Comparison of ENCODE assay signal across 9 cellular contexts in the genomic region with DNA sequence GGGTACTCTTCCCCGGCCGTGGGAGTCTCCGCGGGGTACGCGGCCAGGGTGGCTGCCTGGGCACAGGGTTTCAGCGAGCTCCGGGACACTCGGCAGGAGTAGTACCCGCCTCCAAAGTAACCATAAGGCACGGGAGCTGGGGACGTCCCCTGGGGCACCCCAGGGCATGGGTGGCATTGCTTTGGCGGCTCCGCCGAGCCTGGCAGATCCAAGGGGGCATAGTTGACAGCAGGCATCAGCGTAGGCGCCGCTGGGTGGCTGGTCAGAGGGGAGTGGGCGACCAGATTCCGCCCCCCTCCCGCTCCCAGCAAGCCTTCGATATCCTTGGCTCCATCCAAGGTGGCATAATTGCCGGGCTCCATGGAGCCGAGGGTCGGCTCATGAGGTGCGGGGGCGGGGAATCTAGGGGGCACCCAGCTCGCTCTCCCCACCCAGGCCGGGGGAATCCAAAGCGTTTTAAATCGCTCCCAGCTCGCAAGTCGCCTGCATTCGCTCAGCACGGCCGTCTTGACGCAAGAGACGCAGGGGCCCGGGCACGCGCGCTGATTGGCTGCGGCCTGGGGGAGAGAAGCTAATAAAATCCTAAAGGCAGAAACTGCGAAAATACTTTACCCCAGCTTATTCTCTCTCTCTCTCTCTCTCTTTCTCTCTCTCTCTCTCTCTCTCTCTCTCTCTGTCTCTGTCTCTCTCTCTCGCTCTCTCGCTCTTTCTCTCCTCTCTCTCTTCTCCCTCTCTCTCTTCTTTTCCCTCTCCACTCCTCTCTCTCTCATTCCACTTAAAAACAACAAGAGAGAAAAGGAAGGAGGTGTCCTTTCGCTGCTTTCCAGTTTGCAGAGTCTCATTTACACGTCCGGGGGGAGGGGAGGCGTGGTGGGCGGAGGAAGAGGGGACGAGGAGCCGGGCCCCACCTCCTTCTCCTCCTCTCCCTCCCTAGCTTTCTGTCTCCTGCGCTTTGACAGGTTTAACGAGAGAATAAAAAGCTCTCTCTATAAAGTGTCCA. TPM values are rescaled to one million over a fixed set of nuclear protein-coding genes. Genes with fewer than 3 reads are reported as not detected.
A peak's percentile ranks its signal among the peaks of the same experiment; 100 is the strongest.
DNase-seq lines count a peak whose midpoint lies in the region; ATAC-seq and TF ChIP-seq lines count a peak whose summit lies in the region.
"Had no signal": no experiment of that assay in that cellular context is flagged by ENCODE, and none has a peak within 500 bp of the region (broad histone marks: within the 10 kb centered on the region; RNA-seq: fewer than 3 reads in every experiment).

A gene (minus strand): TSS at position 519 of the 1,000 bp plus-strand sequence. CDS start 157 bp downstream, at position 362.

- no peak for ATAC-seq in HG02610 (IDR thresholded peaks at IDR 0.05; ENCODE audit: unreplicated experiment)

- peak within 1 kb of the TSS in 2 of 4 donors; percentile 58 to 59 for H3K27ac ChIP-seq in sigmoid colon

- peak in 1 of 2 donors; percentile 46 for TF ChIP-seq POLR2A in sigmoid colon (IDR thresholded peaks at IDR 0.05)

- intact Hi-C loops in sigmoid colon (cut with DNase I) = loop anchor here (5.0 kb wide), 2 partner anchors 106 to 264 kb away; no protein-coding TSS in a partner anchor

- H3K4me3 ChIP-seq in AG09309 (ENCODE audit: control insufficient read depth, low read depth, low read length) = peak within 1 kb of the TSS; percentile 65
- H3K4me3 ChIP-seq in epithelial cell of proximal tubule (ENCODE audit: low read depth, low read length) = peak within 1 kb of the TSS; percentile 35
- H3K4me3 ChIP-seq in sigmoid colon = peak within 1 kb of the TSS in 3 of 4 donors; percentile 24 to 30 (median 26)

- H3K36me3 ChIP-seq in sigmoid colon = no peaks in the 10 kb centered on the region

- peaks cover 66 to 100% (median 97%) of the 10 kb centered on the region in 3 donors for H3K27me3 ChIP-seq in sigmoid colon

- peak; percentile 38 for DNase-seq in AG09309 (ENCODE audit: low read depth)
- peak; percentile 68 for DNase-seq in HT-29 (ENCODE audit: low spot score)
- DNase-seq in T follicular helper cell (ENCODE audit: low read depth) = peak; percentile 24
- no peak for DNase-seq in epithelial cell of proximal tubule (ENCODE audit: low read depth)
- DNase-seq in sigmoid colon = peak; percentile 82
- no peak for DNase-seq in NCI-H2107 treated with DMSO at 0.1 percent for 48 hours (lab: John Stamatoyannopoulos, UW; ENCODE audit: unreplicated experiment)
- no peak for DNase-seq in NK-92 treated with Interleukin-12 subunit alpha and Interleukin-12 subunit beta, amount 100 ng/mL, for 24 hours (lab: John Stamatoyannopoulos, UW)

- TF ChIP-seq CTCF in AG09309 (IDR thresholded peaks at IDR 0.05; ENCODE audit: control insufficient read depth, insufficient read depth, low read depth, low read length, missing control alignments) (no peak), epithelial cell of proximal tubule (conservative IDR thresholded peaks at IDR 0.05; ENCODE audit: low read depth, low read length) (no peak), sigmoid colon (IDR thresholded peaks at IDR 0.05) (peak in 1 of 4 experiments; percentile 18)

- peaks cover 0 to 46% (median 43%) of the 10 kb centered on the region in 4 donors for H3K4me1 ChIP-seq in sigmoid colon

- 1 to 5% methylated on average over 55 of the region's 55 CpGs for WGBS in sigmoid colon, 2 donors

- TF ChIP-seq EP300 in sigmoid colon (IDR thresholded peaks at IDR 0.05) = no peak

- H3K9me3 ChIP-seq in sigmoid colon = no peaks in the 10 kb centered on the region

RNA-seq across cellular contexts. Expression of the gene that starts here (rescaled TPM):
- total RNA-seq in HT-29 (2014; rRNA removed; shearing (Covaris generic)) = 3.5 and 5.3 TPM in 2 replicates
- total RNA-seq in epithelial cell of proximal tubule = not detected in 2 replicates
- 1 to 10 TPM in 2 of 4 donors, under 1 TPM in 2; 0.36 to 1.5 (median 1.0) TPM for total RNA-seq in sigmoid colon
- 10 to 100 TPM; 19.4 to 49.2 (median 26.4) TPM for polyA plus RNA-seq in sigmoid colon
- total RNA-seq: dermis microvascular lymphatic vessel endothelial cell had no signal

Comparison
In these comparisons a context has a peak if more than half of its experiments do, and no peak if none do; other contexts are left out.
1. DNase-seq: peak in AG09309 (single experiment), HT-29 (single experiment), T follicular helper cell (single experiment) and sigmoid colon (single experiment); none in epithelial cell of proximal tubule (single experiment), NCI-H2107 treated with DMSO at 0.1 percent for 48 hours (single experiment) and NK-92 treated with Interleukin-12 subunit alpha and Interleukin-12 subunit beta, amount 100 ng/mL, for 24 hours (single experiment).
2. Peak in every context shown above with its lines, with median percentiles within 50 percentile points of each other: H3K4me3 ChIP-seq.